8 cellular contexts compared by ENCODE assay signal in genomic region chr15:44289352-44289790, GRCh38. TPM values are rescaled to one million over a fixed set of nuclear protein-coding genes. Genes with fewer than 3 reads are reported as not detected.
A peak's percentile ranks its signal among the peaks of the same experiment; 100 is the strongest.
DNase-seq lines count a peak whose midpoint lies in the region; ATAC-seq, FAIRE-seq and TF ChIP-seq lines count a peak whose summit lies in the region.

No MANE protein-coding gene starts in this region.

- no peak overlapping the region for H2BK120ac ChIP-seq in H1 (replicated peaks; ENCODE audit: low read depth, low read length)

- peak overlapping the region; percentile 36 for H3K56ac ChIP-seq in H1 (replicated peaks; ENCODE audit: insufficient read length, low read depth, low read length)

- no peak overlapping the region for H3K4ac ChIP-seq in H1 (replicated peaks; ENCODE audit: insufficient read length, low read depth, low read length)

- H4K8ac ChIP-seq in H1 (ENCODE audit: extremely low read depth, insufficient read depth, low read length) = no peak overlapping the region

- peak overlapping the region; percentile 76 to 99 for H3K4me2 ChIP-seq in H1 (ENCODE audit: insufficient read depth in 1 of 2, low read depth in 2 of 2, low read length in 2 of 2)

- peak overlapping the region; percentile 95 for H3K27ac Mint-ChIP-seq in osteocyte (ENCODE audit: unreplicated experiment)

- no peak overlapping the region; the same call in 1 of the 2 replicates for H3K18ac ChIP-seq in H1 (ENCODE audit: extremely low read depth, low read length)

- CTCF ChIA-PET in H1 (lab: Charles Lee; ENCODE audit: partially characterized antibody) = interaction anchor here (0.5 to 1.6 kb wide), 6 partner anchors 9 to 130 kb away, joined by 3 to 7 read pairs (median 3); no protein-coding TSS in a partner anchor

- TF ChIP-seq RAD21 in H1 (IDR thresholded peaks at IDR 0.05 in 1 of 2, conservative IDR thresholded peaks at IDR 0.05 in 1 of 2; ENCODE audit: low read depth in 2 of 2, low read length in 2 of 2) = no peak

- no peak overlapping the region for H4K91ac ChIP-seq in H1 (replicated peaks; ENCODE audit: insufficient read length, low read length)

- H3K9me3 Mint-ChIP-seq in osteocyte (ENCODE audit: unreplicated experiment) = no peaks in the 10 kb centered on the region

- no peak overlapping the region for H2BK15ac ChIP-seq in H1 (ENCODE audit: low read length)

- ATAC-seq in HG03520 (IDR thresholded peaks at IDR 0.05; ENCODE audit: unreplicated experiment) (no peak), GM19328 (IDR thresholded peaks at IDR 0.05; ENCODE audit: unreplicated experiment) (no peak), left colon (no peak)

- peaks cover 5% of the 10 kb centered on the region for H3K23me2 ChIP-seq in H1 (ENCODE audit: low read depth, low read length)

- no peak for TF ChIP-seq CTCF in GM12864 (IDR thresholded peaks at IDR 0.05; ENCODE audit: low read depth, low read length, missing control alignments)
- TF ChIP-seq CTCF in H1 (IDR thresholded peaks at IDR 0.05; ENCODE audit: control extremely low read depth in 1 of 3, insufficient read depth in 1 of 3, low read depth in 1 of 3, low read length in 3 of 3) = no peak
- TF ChIP-seq CTCF in osteocyte (IDR thresholded peaks at IDR 0.05) = no peak

- WGBS in H1 (ENCODE audit: extremely low coverage in 1 of 2, insufficient coverage in 1 of 2, insufficient read length in 1 of 2, insufficient replicate concordance in 2 of 2, low coverage in 1 of 2, low lambda C conversion rate in 2 of 2, missing lambda C conversion rate in 1 of 2), 2 experiments = 9% methylated on average over 10 of the region's 10 CpGs; no CpG with 5 or more reads in 1 of the 2 experiments

- H4K5ac ChIP-seq in H1 (ENCODE audit: insufficient read length, low read depth, low read length) = no peak overlapping the region

- H3K36me3 ChIP-seq in H1 (ENCODE audit: control insufficient read depth in 2 of 4, insufficient read depth in 4 of 4, low read length in 3 of 4) = no peaks in the 10 kb centered on the region

- H2AK5ac ChIP-seq in H1 (ENCODE audit: low read depth, low read length) = no peak overlapping the region

- H3K79me1 ChIP-seq in H1 (ENCODE audit: low read depth, low read length) = no peaks in the 10 kb centered on the region; the same call in 1 of the 2 replicates

- H3K27ac ChIP-seq in H1 (ENCODE audit: low read depth, low read length) = peak overlapping the region; percentile 11; the same call in 1 of the 2 replicates

- no peak overlapping the region for H3K14ac ChIP-seq in H1 (ENCODE audit: insufficient read length)

- peak overlapping the region; percentile 96 for H3K4me3 ChIP-seq in GM12864 (ENCODE audit: low read depth, low read length)
- peak overlapping the region; percentile 75 to 100 (median 94) for H3K4me3 ChIP-seq in H1 (ENCODE audit: extremely low read depth in 1 of 4, insufficient read depth in 2 of 4, low read depth in 3 of 4, low read length in 4 of 4)

- peak overlapping the region; percentile 94 for H3K4me3 Mint-ChIP-seq in osteocyte (ENCODE audit: unreplicated experiment)

- no peak for DNase-seq in GM12864 (ENCODE audit: low read depth)
- DNase-seq in NCI-H69 (lab: John Stamatoyannopoulos, UW) = peak; percentile 60
- DNase-seq in H1 (ENCODE audit: low read depth in 1 of 2, low spot score in 2 of 2) = no peak
- DNase-seq in osteocyte (ENCODE audit: extremely low spot score, unreplicated experiment) = no peak
- DNase-seq in erythroblast (lab: John Stamatoyannopoulos, UW) = no peak
- no peak for DNase-seq in left colon

- H3K27me3 Mint-ChIP-seq in osteocyte (ENCODE audit: unreplicated experiment) = no peaks in the 10 kb centered on the region

- no peak for FAIRE-seq in H1 (lab: Jason Lieb, UNC)

- no peak overlapping the region for H3K23ac ChIP-seq in H1 (ENCODE audit: insufficient read length)

- H2BK12ac ChIP-seq in H1 (ENCODE audit: low read depth, low read length) = no peak overlapping the region

- TF ChIP-seq POLR2A in H1 (IDR thresholded peaks at IDR 0.05; ENCODE audit: control extremely low read depth in 1 of 2, low read depth in 2 of 2, low read length in 2 of 2) (no peak), erythroblast (IDR thresholded peaks at IDR 0.05; ENCODE audit: low read length) (no peak)

- peaks cover 0 to 36% of the 10 kb centered on the region in 2 experiments; a peak in 3 of 4 replicates for H3K79me2 ChIP-seq in H1 (ENCODE audit: control insufficient read depth in 1 of 2, insufficient read depth in 2 of 2, low read length in 2 of 2)

- H3K27me3 ChIP-seq in H1 (replicated peaks in 1 of 4; ENCODE audit: control insufficient read depth in 3 of 4, extremely low read depth in 1 of 4, insufficient read depth in 3 of 4, low read length in 3 of 4) = no peaks in the 10 kb centered on the region

- no peaks in the 10 kb centered on the region; a peak in 1 of 7 replicates for H3K4me1 ChIP-seq in H1 (replicated peaks in 1 of 4; ENCODE audit: control insufficient read depth in 3 of 4, insufficient read depth in 4 of 4, low read length in 3 of 4)

- no peak overlapping the region for H2BK20ac ChIP-seq in H1 (ENCODE audit: low read length)

- H3K4me1 Mint-ChIP-seq in osteocyte (ENCODE audit: unreplicated experiment) = peaks cover 35% of the 10 kb centered on the region

- peaks cover 15% of the 10 kb centered on the region for H3K36me3 Mint-ChIP-seq in osteocyte (ENCODE audit: unreplicated experiment)

- no peaks in the 10 kb centered on the region for H4K20me1 ChIP-seq in H1 (replicated peaks in 1 of 2; ENCODE audit: control insufficient read depth in 1 of 2, insufficient read depth in 2 of 2, low read length in 2 of 2)

- no peak for TF ChIP-seq EP300 in H1 (IDR thresholded peaks at IDR 0.05; ENCODE audit: borderline replicate concordance in 1 of 2, low read depth in 2 of 2, low read length in 2 of 2)

- 0 out of 2 replicates have a peak overlapping the region, but pooled peaks have one; percentile 58 for H2AFZ ChIP-seq in H1 (ENCODE audit: low read length)

- H3K9ac ChIP-seq in H1 (replicated peaks in 1 of 4; ENCODE audit: extremely low read depth in 1 of 4, low read depth in 3 of 4, low read length in 3 of 4) = peak overlapping the region in 3 of 4 experiments; percentile 60 to 87 (median 85); a peak in 6 of 7 replicates

- intact Hi-C loops in left colon (cut with DNase I, micrococcal nuclease) = no loop called here

- POLR2A ChIA-PET in H1 (lab: Charles Lee; ENCODE audit: partially characterized antibody) = interaction anchor here (0.7 to 3.7 kb wide), 5 partner anchors 9 to 138 kb away, joined by 3 to 20 read pairs (median 4); partner anchors contain the start of gene CTDSPL2

- H2BK5ac ChIP-seq in H1 (ENCODE audit: low read depth, low read length) = peak overlapping the region; percentile 78; the same call in 1 of the 2 replicates

- no peaks in the 10 kb centered on the region for H3K9me3 ChIP-seq in H1 (ENCODE audit: insufficient read depth in 2 of 2, low read depth in 1 of 2, low read length in 1 of 2)

TF ChIP-seq in H1, 55 proteins besides CTCF, POLR2A, EP300 and RAD21:
- TF ChIP-seq SIN3A (conservative IDR thresholded peaks at IDR 0.05 in 1 of 2, IDR thresholded peaks at IDR 0.05 in 1 of 2; ENCODE audit: low read depth in 1 of 2, low read length in 2 of 2) = 0 out of 4 replicates have a peak, but pooled peaks have one; percentile 7 to 60
- TF ChIP-seq HDAC2 (IDR thresholded peaks at IDR 0.05; ENCODE audit: borderline replicate concordance in 1 of 2, low read depth in 2 of 2, low read length in 2 of 2) = no peak

RNA-seq across cellular contexts. Expression of gene GOLM2, which starts 0.9 kb away (rescaled TPM):
- total RNA-seq in H1 (2021; fragmentation: NEBNext Ultra II Directional; extraction: Animal tissue kit (Norgen Biotek cat#: 25700)) = 35.4 and 41.2 TPM in 2 replicates
- polyA plus RNA-seq in H1 (2011; rRNA removed) = 8.7 and 9.1 TPM in 2 replicates
- polyA plus RNA-seq in H1 (2011; cell fraction: cytosol; rRNA removed) = 10.8 TPM
- 17.4 TPM for polyA plus RNA-seq in H1 (2011; cell fraction: nucleus; rRNA removed)
- 13.5 to 28.6 TPM (median 15.2 TPM) in 4 replicates for polyA plus RNA-seq in H1 (2012, experiment 1 of 2)
- 3.8 TPM for polyA plus RNA-seq in H1 (2012, experiment 2 of 2)
- 43.5 TPM for polyA plus RNA-seq in H1 (2013, experiment 1 of 2)
- 44.3 TPM for polyA plus RNA-seq in H1 (2013, experiment 2 of 2)
- 11.0 and 17.1 TPM in 2 replicates for polyA minus RNA-seq in H1 (2011; rRNA and poly(A)+ RNA removed)
- polyA minus RNA-seq in H1 (2011; cell fraction: cytosol; rRNA and poly(A)+ RNA removed) = 16.0 TPM
- 28.5 TPM for polyA minus RNA-seq in H1 (2011; cell fraction: nucleus; rRNA and poly(A)+ RNA removed)
- 120 and 127 TPM in 2 replicates for total RNA-seq in osteocyte
- 100 to 1,000 TPM in 1 of 2 donors, 10 to 100 TPM in 1; 93.0 to 114 TPM for total RNA-seq in left colon
